19 cellular contexts compared by ENCODE assay signal in the genomic region with DNA sequence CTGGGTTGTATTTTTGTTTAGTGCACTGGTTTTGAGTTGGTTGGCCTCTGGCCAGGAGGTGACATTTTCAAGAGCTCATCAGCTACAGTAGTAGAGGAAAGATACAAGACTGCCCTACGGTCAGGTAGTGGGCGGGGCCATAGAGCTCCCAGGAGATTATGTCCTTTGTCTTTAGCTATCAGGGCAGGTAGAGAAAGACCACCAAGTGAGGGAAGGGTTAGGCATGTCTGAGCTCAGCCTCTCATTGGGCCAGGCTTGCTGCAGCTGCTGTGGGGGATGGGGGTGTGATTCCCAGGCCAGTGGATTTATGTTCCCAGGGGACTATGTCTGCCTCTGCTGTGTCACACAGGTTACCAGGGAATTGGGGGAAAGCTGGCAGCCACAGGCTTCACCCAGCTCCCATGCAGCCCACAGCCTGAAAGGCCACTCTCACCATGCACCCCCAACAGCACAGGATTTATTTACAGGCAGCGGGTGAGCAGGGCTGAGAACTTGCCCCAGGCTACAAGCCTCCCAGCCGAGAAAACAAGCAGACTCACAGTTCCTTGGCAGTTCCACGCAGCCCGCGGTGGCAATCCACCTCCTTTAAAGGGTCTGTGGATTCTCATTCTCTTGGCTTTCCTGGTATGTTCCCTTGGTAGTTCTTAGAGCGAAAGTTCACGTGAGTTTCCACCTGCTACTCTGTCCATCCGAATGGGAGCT. TPM values are rescaled to one million over a fixed set of nuclear protein-coding genes. Genes with fewer than 3 reads are reported as not detected.
A peak's percentile ranks its signal among the peaks of the same experiment; 100 is the strongest.
DNase-seq lines count a peak whose midpoint lies in the region; ATAC-seq, FAIRE-seq and TF ChIP-seq lines count a peak whose summit lies in the region.
"Had no signal": no experiment of that assay in that cellular context is flagged by ENCODE, and none has a peak within 500 bp of the region (broad histone marks: within the 10 kb centered on the region; RNA-seq: fewer than 3 reads in every experiment).

No MANE protein-coding gene starts in this region.

- no peak for ATAC-seq in K562
- ATAC-seq: A549, Panc1 had no signal

- FAIRE-seq in K562 (lab: Jason Lieb, UNC) = no peak
- FAIRE-seq: A549 had no signal

- H3K4me1 ChIP-seq in HUES64 (ENCODE audit: insufficient read depth, low read length) (no peaks in the 10 kb centered on the region), K562 (replicated peaks in 1 of 2; ENCODE audit: control insufficient read depth in 2 of 2, insufficient read depth in 2 of 2, low read length in 2 of 2) (0 out of 5 replicates have a peak, but pooled peaks cover 0 to under 1% of the 10 kb centered on the region in 2 experiments)
- H3K4me1 ChIP-seq: A549 had no signal

- no peak for TF ChIP-seq EP300 in K562 (IDR thresholded peaks at IDR 0.05; ENCODE audit: low read length)

- H2AFZ ChIP-seq in K562 (ENCODE audit: low read depth, low read length) = no peak overlapping the region

- no peak for TF ChIP-seq RAD21 in K562 (CRISPR knock-in tag; conservative IDR thresholded peaks at IDR 0.05 in 1 of 2, IDR thresholded peaks at IDR 0.05 in 1 of 2)

- TF ChIP-seq POLR2A in K562 (conservative IDR thresholded peaks at IDR 0.05) = no peak

- intact Hi-C loops in K562 (cut with micrococcal nuclease) = no loop called here

- POLR2A ChIA-PET in K562 (lab: Yijun Ruan, JAX) = interaction anchor here (1.0 to 2.2 kb wide), 3 partner anchors 13 to 193 kb away, joined by 3 to 7 read pairs (median 5); no protein-coding TSS in a partner anchor

- 80% methylated on average over 10 of the region's 10 CpGs for WGBS in HUES64
- WGBS in K562 (ENCODE audit: insufficient coverage, low coverage, missing lambda C conversion rate) = 27% methylated on average over 9 of the region's 10 CpGs

- no peaks in the 10 kb centered on the region for H3K36me3 ChIP-seq in HUES64 (ENCODE audit: insufficient read depth, low read length)
- H3K36me3 ChIP-seq in K562 (ENCODE audit: control insufficient read depth, insufficient read depth, low read length) = no peaks in the 10 kb centered on the region

- H3K4me2 ChIP-seq in K562 (ENCODE audit: insufficient read depth, low read length) = no peak overlapping the region
- H3K4me2 ChIP-seq: A549 had no signal

- H3K27me3 ChIP-seq in HUES64 (ENCODE audit: insufficient read depth, low read length) (no peaks in the 10 kb centered on the region), K562 (ENCODE audit: control insufficient read depth in 2 of 2, insufficient read depth in 2 of 2, low read length in 2 of 2) (no peaks in the 10 kb centered on the region)

- peak overlapping the region; percentile 35; the same call in 1 of the 2 replicates for H3K27ac ChIP-seq in HUES64 (ENCODE audit: low read depth, low read length)
- H3K27ac ChIP-seq in K562 (ENCODE audit: extremely low read depth, low read depth, low read length) = no peak overlapping the region
- H3K27ac ChIP-seq: A549, HL-60 had no signal

- no peak overlapping the region for H3K9ac ChIP-seq in HUES64 (ENCODE audit: low read depth, low read length)
- no peak overlapping the region for H3K9ac ChIP-seq in K562 (ENCODE audit: insufficient read depth in 1 of 2, low read depth in 2 of 2, low read length in 2 of 2)

- CTCF ChIA-PET in K562 (lab: Yijun Ruan, JAX; ENCODE audit: low intra/inter-chr PET ratio) = no interaction called here

- peak; percentile 46 for DNase-seq in activated CD8-positive, alpha-beta memory T cell treated with anti-CD3 and anti-CD28 coated beads for 24 hours
- no peak for DNase-seq in activated CD8-positive, alpha-beta memory T cell treated with anti-CD3 and anti-CD28 coated beads, Interleukin-2, amount 50 U/mL, for 48 hours
- no peak for DNase-seq in K562 (ENCODE audit: extremely low read depth in 1 of 4, low spot score in 3 of 4)
- no peak for DNase-seq in NCI-H2196 (lab: John Stamatoyannopoulos, UW; ENCODE audit: unreplicated experiment)
- no peak for DNase-seq in amniotic stem cell (lab: John Stamatoyannopoulos, UW)
- DNase-seq in NCI-H510A (lab: John Stamatoyannopoulos, UW) = no peak
- DNase-seq: EL, H9, IMR-90, NCI-H1048, NCI-H1436 treated with DMSO at 0.1 percent for 48 hours, NCI-H2029 treated with DMSO at 0.1 percent for 48 hours, NCI-H446 treated with DMSO at 0.1 percent for 48 hours, NCI-H69, T-helper 1 cell had no signal

- BruUV-seq in K562 (replicated peaks; lab: Mats Ljungman, UMichigan) = no TSS peak

- no peaks in the 10 kb centered on the region for H3K9me1 ChIP-seq in K562 (ENCODE audit: control insufficient read depth, insufficient read depth, low read length)

- no peaks in the 10 kb centered on the region for H3K79me2 ChIP-seq in K562 (ENCODE audit: control insufficient read depth, insufficient read depth, low read length)

- no peak for TF ChIP-seq CTCF in K562 (IDR thresholded peaks at IDR 0.05 in 2 of 3, conservative IDR thresholded peaks at IDR 0.05 in 1 of 3; ENCODE audit: insufficient read depth in 2 of 3, low read depth in 1 of 3, low read length in 3 of 3)

- in situ Hi-C loops in K562 (cut with MboI) = no loop called here

- no peaks in the 10 kb centered on the region for H4K20me1 ChIP-seq in K562 (replicated peaks; ENCODE audit: control insufficient read depth, insufficient read depth, low read length)

- peaks cover 6% of the 10 kb centered on the region; the same call in 1 of the 2 replicates for H3K9me3 ChIP-seq in HUES64 (ENCODE audit: insufficient read depth, low read depth, low read length)
- peaks cover 4% of the 10 kb centered on the region; the same call in 1 of the 2 replicates for H3K9me3 ChIP-seq in K562 (replicated peaks; ENCODE audit: control insufficient read depth, insufficient read depth, low read depth, low read length)

- H3K4me3 ChIP-seq in HUES64 (ENCODE audit: low read length) = no peak overlapping the region
- no peak overlapping the region for H3K4me3 ChIP-seq in K562
- H3K4me3 ChIP-seq: A549 had no signal

TF ChIP-seq in K562, 482 proteins besides CTCF, POLR2A, EP300 and RAD21:
- TF ChIP-seq CCNT2 (IDR thresholded peaks at IDR 0.05; ENCODE audit: borderline replicate concordance, extremely low read depth, insufficient read length, low read depth, low read length) (no peak), GABPB1 (CRISPR knock-in tag; IDR thresholded peaks at IDR 0.05) (no peak), DIDO1 (tag; IDR thresholded peaks at IDR 0.05; ENCODE audit: low read depth) (no peak), CBX5 (IDR thresholded peaks at IDR 0.05; ENCODE audit: borderline replicate concordance, low read depth) (0 out of 2 replicates have a peak, but pooled peaks have one; percentile 11), ZFP36 (IDR thresholded peaks at IDR 0.05; ENCODE audit: low read depth, low read length, partially characterized antibody) (peak; percentile 93)
TF ChIP-seq in K562: peak in this region for 2.

RNA-seq across cellular contexts. Expression of a gene that starts 37.5 kb away (rescaled TPM):
- 130 TPM for polyA plus RNA-seq in HUES64 (2013, experiment 1 of 2)
- 133 TPM for polyA plus RNA-seq in HUES64 (2013, experiment 2 of 2)
- 16.7 and 29.4 TPM in 2 replicates for total RNA-seq in K562 (2011; cell fraction: chromatin; rRNA removed; ENCODE audit: low replicate concordance)
- total RNA-seq in K562 (2011; cell fraction: nucleolus; rRNA removed) = 12.8 and 14.3 TPM in 2 replicates
- total RNA-seq in K562 (2011; cell fraction: nucleoplasm; rRNA removed) = 20.2 and 24.8 TPM in 2 replicates
- total RNA-seq in K562 (2014; rRNA removed) (19.3 and 20.3 TPM in 2 replicates), K562 (2014; rRNA removed; fragmentation: Illumina TruSeq; extraction: Trizol) (20.2 and 22.6 TPM in 2 replicates), K562 (2015; rRNA removed; fragmentation: Illumina TruSeq; extraction: Trizol) (31.1 and 31.5 TPM in 2 replicates), K562 (2021) (17.9 and 22.0 TPM in 2 replicates)
- polyA plus RNA-seq in K562 (2011; rRNA removed) (31.6 and 35.6 TPM in 2 replicates), K562 (2014; fragmentation: Illumina TruSeq; extraction: Trizol) (22.0 and 24.6 TPM in 2 replicates), K562 (2014; fragmentation: Nextera tagmentation; extraction: Ambion mirVana) (10 to 100 TPM; 10.1 to 10.8 TPM), K562 (2014; rRNA removed) (23.8 and 26.7 TPM in 2 replicates)
- 12.4 and 22.2 TPM in 2 replicates for polyA plus RNA-seq in K562 (2011; cell fraction: cytosol; rRNA removed)
- polyA plus RNA-seq in K562 (2011; cell fraction: nucleus; rRNA removed) = 56.7 and 79.6 TPM in 2 replicates
- polyA plus RNA-seq in K562 (2012) = 18.4 and 19.0 TPM in 2 replicates
- 29.3 and 39.7 TPM in 2 replicates for polyA minus RNA-seq in K562 (2011; rRNA and poly(A)+ RNA removed)
- polyA minus RNA-seq in K562 (2011; cell fraction: cytosol; rRNA and poly(A)+ RNA removed) = 8.3 and 10.8 TPM in 2 replicates
- polyA minus RNA-seq in K562 (2011; cell fraction: nucleus; rRNA and poly(A)+ RNA removed) = 14.5 and 37.8 TPM in 2 replicates
